35 cellular contexts compared by ENCODE assay signal in genomic region chr20:56983813-56984212, GRCh38.
"Had no signal": no experiment of that assay in that cellular context is flagged by ENCODE, and none has a peak within 500 bp of the region (broad histone marks: within the 10 kb centered on the region; RNA-seq: fewer than 3 reads in every experiment).

No MANE protein-coding gene starts in this region.

- H3K27ac ChIP-seq: ascending aorta, cardiac muscle cell, RWPE1, SJCRH30, SK-N-MC had no signal

- H3K4me3 Mint-ChIP-seq: activated CD4-positive, alpha-beta T cell treated with anti-CD3 and anti-CD28 coated beads for 36 hours; activated CD4-positive, alpha-beta T cell treated with anti-CD3 and anti-CD28 coated beads, Interleukin-2, amount 10 ng/mL, durations not matched to agents 7 days and 5 days; activated CD8-positive, alpha-beta T cell treated with anti-CD3 and anti-CD28 coated beads, Interleukin-2, amount 10 ng/mL, durations not matched to agents 7 days and 5 days; activated naive CD4-positive, alpha-beta T cell treated with anti-CD3 and anti-CD28 coated beads, Interleukin-2, amount 50 U/mL, for 24 hours; activated naive CD8-positive, alpha-beta T cell treated with anti-CD3 and anti-CD28 coated beads, Interleukin-2, amount 10 ng/mL, durations not matched to agents 7 days and 5 days; activated T-cell treated with anti-CD3 and anti-CD28 coated beads, Interleukin-2, amount 50 U/mL, for 24 hours; central memory CD8-positive, alpha-beta T cell; WTC11 had no signal

- H3K4me2 ChIP-seq: PC-9 had no signal

- H3K9me3 Mint-ChIP-seq: activated CD4-positive, alpha-beta T cell treated with anti-CD3 and anti-CD28 coated beads, Interleukin-2, amount 10 ng/mL, durations not matched to agents 7 days and 5 days; activated naive CD8-positive, alpha-beta T cell treated with anti-CD3 and anti-CD28 coated beads, Interleukin-2, amount 10 ng/mL, durations not matched to agents 7 days and 5 days; activated T-helper 2 cell treated with anti-CD3 and anti-CD28 coated beads, Interferon-gamma antibody, Interleukin-2, Interleukin-4, amounts not matched to agents 10 μg/mL and 5 μg/mL and 100 μg/mL, durations not matched to agents 14 hours and 24 hours and 36 hours had no signal

- FAIRE-seq: RCC 7860, TTC549 had no signal

- ATAC-seq: activated CD4-positive, alpha-beta T cell treated with anti-CD3 and anti-CD28 coated beads for 36 hours; activated CD4-positive, CD25-positive, alpha-beta regulatory T cell treated with anti-CD3 and anti-CD28 coated beads, Interleukin-2, amount 50 U/mL, for 24 hours; activated CD8-positive, alpha-beta T cell treated with anti-CD3 and anti-CD28 coated beads, Interleukin-2, amount 10 ng/mL, durations not matched to agents 7 days and 5 days; WTC11 had no signal

- H2AFZ ChIP-seq: PC-9 had no signal

- H3K4me1 Mint-ChIP-seq: activated CD4-positive, alpha-beta T cell treated with anti-CD3 and anti-CD28 coated beads for 36 hours; activated CD4-positive, alpha-beta T cell treated with anti-CD3 and anti-CD28 coated beads, Interleukin-2, amount 10 ng/mL, durations not matched to agents 7 days and 5 days; activated naive CD4-positive, alpha-beta T cell treated with anti-CD3 and anti-CD28 coated beads, Interleukin-2, amount 50 U/mL, for 24 hours; activated naive CD8-positive, alpha-beta T cell treated with anti-CD3 and anti-CD28 coated beads, Interleukin-2, amount 10 ng/mL, durations not matched to agents 7 days and 5 days; central memory CD8-positive, alpha-beta T cell had no signal

- H3K4me1 ChIP-seq: ascending aorta, SJCRH30 had no signal

- H3K36me3 ChIP-seq: ascending aorta, cardiac muscle cell, SJCRH30 had no signal

- DNase-seq: activated CD4-positive, alpha-beta T cell treated with anti-CD3 and anti-CD28 coated beads for 36 hours; activated CD4-positive, alpha-beta T cell treated with anti-CD3 and anti-CD28 coated beads, Interleukin-2, amount 10 ng/mL, durations not matched to agents 7 days and 5 days; activated CD4-positive, alpha-beta T cell treated with anti-CD3 and anti-CD28 coated beads, Interleukin-2, amount 50 U/mL, for 48 hours; activated CD8-positive, alpha-beta T cell treated with anti-CD3 and anti-CD28 coated beads, Interleukin-2, amount 10 ng/mL, durations not matched to agents 7 days and 5 days; activated gamma-delta T cell; activated naive CD4-positive, alpha-beta T cell treated with Interleukin-2 at 50 U/mL for 16 hours; activated naive CD8-positive, alpha-beta T cell treated with anti-CD3 and anti-CD28 coated beads, Interleukin-2, amount 10 ng/mL, durations not matched to agents 7 days and 5 days; activated T-cell treated with anti-CD3 and anti-CD28 coated beads, Interleukin-2, amount 50 U/mL, for 24 hours; amygdala; KG1; MM.1S; MV-4-11; NCI-H1092; NCI-H1436 treated with DMSO at 0.1 percent for 48 hours; NCI-H1694 treated with DMSO at 0.1 percent for 48 hours; NCI-H2029; NCI-H2171; NCI-H510A; NCI-H748 treated with DMSO at 0.1 percent for 48 hours; NK-92 treated with Interleukin-12 subunit alpha and Interleukin-12 subunit beta, amount 100 ng/mL, for 24 hours; PC-9; SHP77; SJCRH30; T1000 had no signal

- H3K4me3 ChIP-seq: ascending aorta, cardiac muscle cell, PC-9, SJCRH30, SK-N-MC had no signal

- H3K36me3 Mint-ChIP-seq: activated naive CD4-positive, alpha-beta T cell treated with anti-CD3 and anti-CD28 coated beads, Interleukin-2, amount 50 U/mL, for 24 hours; activated naive CD8-positive, alpha-beta T cell treated with anti-CD3 and anti-CD28 coated beads, Interleukin-2, amount 10 ng/mL, durations not matched to agents 7 days and 5 days had no signal

- H3K27me3 Mint-ChIP-seq: activated CD4-positive, alpha-beta T cell treated with anti-CD3 and anti-CD28 coated beads, Interleukin-2, amount 10 ng/mL, durations not matched to agents 7 days and 5 days; activated naive CD8-positive, alpha-beta T cell treated with anti-CD3 and anti-CD28 coated beads, Interleukin-2, amount 10 ng/mL, durations not matched to agents 7 days and 5 days had no signal

- H3K27ac Mint-ChIP-seq: activated CD4-positive, alpha-beta T cell treated with anti-CD3 and anti-CD28 coated beads for 36 hours; activated CD4-positive, alpha-beta T cell treated with anti-CD3 and anti-CD28 coated beads, Interleukin-2, amount 10 ng/mL, durations not matched to agents 7 days and 5 days; activated CD8-positive, alpha-beta T cell treated with anti-CD3 and anti-CD28 coated beads, Interleukin-2, amount 10 ng/mL, durations not matched to agents 7 days and 5 days; activated naive CD4-positive, alpha-beta T cell treated with anti-CD3 and anti-CD28 coated beads, Interleukin-2, amount 50 U/mL, for 24 hours; activated naive CD8-positive, alpha-beta T cell treated with anti-CD3 and anti-CD28 coated beads, Interleukin-2, amount 10 ng/mL, durations not matched to agents 7 days and 5 days; activated T-cell treated with anti-CD3 and anti-CD28 coated beads, Interleukin-2, amount 50 U/mL, for 24 hours; activated T-helper 2 cell treated with anti-CD3 and anti-CD28 coated beads, Interferon-gamma antibody, Interleukin-2, Interleukin-4, amounts not matched to agents 10 μg/mL and 5 μg/mL and 100 μg/mL, durations not matched to agents 14 hours and 24 hours and 36 hours; WTC11 had no signal

- H3K27me3 ChIP-seq: ascending aorta had no signal
